28 cellular contexts compared by ENCODE assay signal in the genomic region with DNA sequence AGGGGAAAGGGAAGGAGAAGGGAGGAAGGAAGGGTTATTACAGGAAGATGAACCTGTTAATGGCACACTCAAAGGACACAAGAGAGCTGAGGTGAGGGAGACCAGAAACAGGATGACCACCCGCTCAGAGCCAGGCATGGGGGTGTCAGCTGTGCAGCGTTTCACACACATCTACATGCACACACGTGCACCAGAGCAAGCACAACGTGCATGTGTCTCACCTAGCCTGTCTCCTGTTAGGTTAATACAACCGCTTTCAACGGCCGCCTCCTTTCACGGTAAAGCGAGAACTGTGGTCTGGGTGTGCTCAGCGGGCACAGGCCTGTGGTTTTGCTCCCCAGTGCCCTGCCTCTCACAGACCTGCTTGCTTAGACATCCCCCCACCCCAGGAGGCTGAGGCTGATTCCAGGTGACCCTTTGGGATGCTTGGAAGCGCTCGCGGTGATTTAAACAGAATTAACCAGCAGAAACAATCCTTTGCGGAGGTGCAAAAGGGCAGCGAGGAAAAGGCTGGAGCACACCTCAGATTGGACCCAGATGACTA.
"Had no signal": no experiment of that assay in that cellular context is flagged by ENCODE, and none has a peak within 500 bp of the region (broad histone marks: within the 10 kb centered on the region; RNA-seq: fewer than 3 reads in every experiment).

No MANE protein-coding gene starts in this region.

- H3K4me1 Mint-ChIP-seq: memory B cell had no signal

- H3K27ac ChIP-seq: brain microvascular endothelial cell, esophagus squamous epithelium, gastroesophageal sphincter, heart right ventricle, neural progenitor cell, ovary, right atrium auricular region, suprapubic skin, tibial nerve, WERI-Rb-1 had no signal

- H3K9me3 Mint-ChIP-seq: activated naive CD4-positive, alpha-beta T cell treated with anti-CD3 and anti-CD28 coated beads, Interleukin-2, amount 50 U/mL, for 24 hours; memory B cell; stimulated activated naive CD8-positive, alpha-beta T cell treated with anti-CD3 and anti-CD28 coated beads, Interleukin-15, amount 100 ng/mL, for 72 hours; T-helper 2 cell treated with Interferon-gamma antibody and Interleukin-4, amounts not matched to agents 5 μg/mL and 100 μg/mL, for 36 hours had no signal

- DNase-seq: activated CD4-positive, alpha-beta T cell treated with anti-CD3 and anti-CD28 coated beads for 1 hour; activated CD4-positive, alpha-beta T cell treated with anti-CD3 and anti-CD28 coated beads, Interleukin-2, amount 50 U/mL, for 1 hour; activated gamma-delta T cell treated with Interleukin-2 at 50 U/mL for 16 hours; activated T-cell treated with anti-CD3 and anti-CD28 coated beads, Interleukin-2, amount 50 U/mL, for 1 hour; aorta; brain microvascular endothelial cell; caudate nucleus; dermis blood vessel endothelial cell; effector CD8-positive, alpha-beta T cell; esophagus squamous epithelium; heart right ventricle; left colon; mucosa of descending colon; ovary; psoas muscle; stimulated activated naive CD8-positive, alpha-beta T cell treated with anti-CD3 and anti-CD28 coated beads, Interleukin-15, amount 100 ng/mL, for 72 hours; WERI-Rb-1 had no signal

- H3K4me2 ChIP-seq: neural progenitor cell had no signal

- H3K9me3 ChIP-seq: esophagus squamous epithelium, gastroesophageal sphincter, heart right ventricle, mucosa of descending colon, ovary, psoas muscle, right atrium auricular region, suprapubic skin had no signal

- H3K9ac ChIP-seq: neural progenitor cell had no signal

- H2AFZ ChIP-seq: neural progenitor cell had no signal

- H3K4me3 Mint-ChIP-seq: activated naive CD4-positive, alpha-beta T cell treated with anti-CD3 and anti-CD28 coated beads, Interleukin-2, amount 50 U/mL, for 24 hours; memory B cell; neural progenitor cell; stimulated activated naive CD8-positive, alpha-beta T cell treated with anti-CD3 and anti-CD28 coated beads, Interleukin-15, amount 100 ng/mL, for 72 hours; T-helper 2 cell treated with Interferon-gamma antibody and Interleukin-4, amounts not matched to agents 5 μg/mL and 100 μg/mL, for 36 hours had no signal

- H3K36me3 ChIP-seq: brain microvascular endothelial cell, ovary had no signal

- H3K27ac Mint-ChIP-seq: memory B cell; neural progenitor cell; stimulated activated naive CD8-positive, alpha-beta T cell treated with anti-CD3 and anti-CD28 coated beads, Interleukin-15, amount 100 ng/mL, for 72 hours; T-helper 2 cell treated with Interferon-gamma antibody and Interleukin-4, amounts not matched to agents 5 μg/mL and 100 μg/mL, for 36 hours had no signal

- FAIRE-seq: keratinocyte, TTC549, urothelium cell line had no signal

- H3K27me3 Mint-ChIP-seq: activated naive CD4-positive, alpha-beta T cell treated with anti-CD3 and anti-CD28 coated beads, Interleukin-2, amount 50 U/mL, for 24 hours; memory B cell; stimulated activated naive CD8-positive, alpha-beta T cell treated with anti-CD3 and anti-CD28 coated beads, Interleukin-15, amount 100 ng/mL, for 72 hours had no signal

- H3K4me3 ChIP-seq: esophagus squamous epithelium, gastroesophageal sphincter, heart right ventricle, mucosa of descending colon, neural progenitor cell, ovary, psoas muscle, right atrium auricular region, suprapubic skin, tibial nerve had no signal

- H3K27me3 ChIP-seq: brain microvascular endothelial cell, esophagus squamous epithelium, gastroesophageal sphincter, heart right ventricle, neural progenitor cell, ovary, right atrium auricular region, suprapubic skin, tibial nerve had no signal

- ATAC-seq: gastroesophageal sphincter; heart right ventricle; left colon; mucosa of descending colon; psoas muscle; stimulated activated naive CD8-positive, alpha-beta T cell treated with anti-CD3 and anti-CD28 coated beads, Interleukin-15, amount 100 ng/mL, for 72 hours had no signal
